12 cellular contexts compared by ENCODE assay signal in genomic region chr2:220503446-220503845, GRCh38.
DNase-seq lines count a peak whose midpoint lies in the region; ATAC-seq and TF ChIP-seq lines count a peak whose summit lies in the region.
"Had no signal": no experiment of that assay in that cellular context is flagged by ENCODE, and none has a peak within 500 bp of the region (broad histone marks: within the 10 kb centered on the region; RNA-seq: fewer than 3 reads in every experiment).

No MANE protein-coding gene starts in this region.

- no peaks in the 10 kb centered on the region for H3K27me3 Mint-ChIP-seq in mesothelial cell of epicardium (ENCODE audit: low read depth)

- H3K36me3 Mint-ChIP-seq in mesothelial cell of epicardium: peaks cover 12% of the 10 kb centered on the region
- H3K36me3 Mint-ChIP-seq: CD4-positive, CD25-positive, alpha-beta regulatory T cell had no signal

- ATAC-seq in HG02973 (IDR thresholded peaks at IDR 0.05; ENCODE audit: unreplicated experiment): no peak

- no peak for TF ChIP-seq CTCF in mesothelial cell of epicardium (IDR thresholded peaks at IDR 0.05; ENCODE audit: unreplicated experiment)

- DNase-seq in DMS 273 (lab: John Stamatoyannopoulos, UW; ENCODE audit: unreplicated experiment): peak; percentile 83
- DNase-seq in NCI-H1694 treated with DMSO at 0.1 percent for 48 hours (lab: John Stamatoyannopoulos, UW): peak; percentile 24
- DNase-seq in NCI-H524 treated with DMSO at 0.1 percent for 48 hours (lab: John Stamatoyannopoulos, UW): peak; percentile 66
- DNase-seq in superior temporal gyrus (ENCODE audit: extremely low spot score): no peak
- DNase-seq in mesothelial cell of epicardium (ENCODE audit: low spot score in 2 of 2, unreplicated experiment in 2 of 2): no peak
- DNase-seq: 8988T; AML-193; CD4-positive, CD25-positive, alpha-beta regulatory T cell; DMS79 had no signal

- H3K4me3 Mint-ChIP-seq in mesothelial cell of epicardium: no peak overlapping the region
- H3K4me3 Mint-ChIP-seq: CD4-positive, CD25-positive, alpha-beta regulatory T cell had no signal

- peak overlapping the region; percentile 19 for H3K27ac ChIP-seq in cingulate gyrus (ENCODE audit: low read depth, low read length)
- H3K27ac ChIP-seq: BLaER1 treated with 17β-estradiol and CSF1 and Interleukin-3, amounts not matched to agents 10 nM and 100 nM had no signal

- no peak overlapping the region for H3K27ac Mint-ChIP-seq in mesothelial cell of epicardium
- H3K27ac Mint-ChIP-seq: CD4-positive, CD25-positive, alpha-beta regulatory T cell had no signal

- peaks cover 18% of the 10 kb centered on the region for H3K9me3 Mint-ChIP-seq in mesothelial cell of epicardium

- H3K4me1 Mint-ChIP-seq in mesothelial cell of epicardium: peaks cover 42% of the 10 kb centered on the region
- H3K4me1 Mint-ChIP-seq: CD4-positive, CD25-positive, alpha-beta regulatory T cell had no signal

Comparison
In these comparisons a context has a peak if more than half of its experiments do, and no peak if none do; other contexts are left out.
1. DNase-seq: peak in DMS 273 (single experiment), NCI-H1694 treated with DMSO at 0.1 percent for 48 hours (single experiment) and NCI-H524 treated with DMSO at 0.1 percent for 48 hours (single experiment); none in superior temporal gyrus (single experiment) and mesothelial cell of epicardium (0 of 2).